8 cellular contexts compared by ENCODE assay signal in genomic region chr3:35908366-35909232, GRCh38.
DNase-seq lines count a peak whose midpoint lies in the region; ATAC-seq, FAIRE-seq and TF ChIP-seq lines count a peak whose summit lies in the region.

No MANE protein-coding gene starts in this region.

- no TSS peak for BruUV-seq in A673 (replicated peaks; lab: Mats Ljungman, UMichigan)

- H3K4me1 ChIP-seq in A673 (ENCODE audit: insufficient read depth, low read length, poor library complexity, severe bottlenecking) (no peaks in the 10 kb centered on the region), stomach (no peaks in the 10 kb centered on the region)

- no peaks in the 10 kb centered on the region for H3K27me3 Mint-ChIP-seq in activated B cell treated with CpG ODN at 0.5 μM for 24 hours

- DNase-seq in A673 (ENCODE audit: low spot score) (peak; percentile 83), GM12891 (ENCODE audit: insufficient read length, low spot score) (peak; percentile 1), NCI-H2081 treated with DMSO at 0.1 percent for 48 hours (lab: John Stamatoyannopoulos, UW) (peak; percentile 52), activated B cell treated with CpG ODN at 0.5 μM for 24 hours (peak; percentile 15), ecto neural progenitor cell (ENCODE audit: low spot score) (peak; percentile 65), medulla oblongata (ENCODE audit: extremely low spot score) (peak; percentile 94), stomach (peak; percentile 67)

- intact Hi-C loops in A673 (cut with micrococcal nuclease; ENCODE audit: unreplicated experiment) (loop anchor here (5.0 kb wide), 1 partner anchor 1026 kb away; no protein-coding TSS in a partner anchor), activated B cell treated with CpG ODN at 0.5 μM for 24 hours (cut with micrococcal nuclease) (loop anchor here (2.0 to 10.0 kb wide), 5 partner anchors 792 to 1928 kb away; no protein-coding TSS in a partner anchor), stomach (cut with DNase I; ENCODE audit: low total_unique reads) (no loop called here)

- TF ChIP-seq EP300 in stomach (IDR thresholded peaks at IDR 0.05) = no peak

- no peaks in the 10 kb centered on the region for H3K4me1 Mint-ChIP-seq in activated B cell treated with CpG ODN at 0.5 μM for 24 hours

- 15 to 31% (median 26%) methylated on average over 9 of the region's 9 CpGs for WGBS in stomach, 5 donors

- H3K27ac Mint-ChIP-seq in activated B cell treated with CpG ODN at 0.5 μM for 24 hours = no peak overlapping the region

- no peak overlapping the region for H3K27ac ChIP-seq in A673 (ENCODE audit: low read depth, low read length, poor library complexity, severe bottlenecking)
- no peak overlapping the region for H3K27ac ChIP-seq in stomach

- H3K36me3 ChIP-seq in A673 (ENCODE audit: insufficient read depth, low read length, poor library complexity, severe bottlenecking) = no peaks in the 10 kb centered on the region
- H3K36me3 ChIP-seq in stomach = no peaks in the 10 kb centered on the region

- H3K36me3 Mint-ChIP-seq in activated B cell treated with CpG ODN at 0.5 μM for 24 hours (ENCODE audit: low read depth) = no peaks in the 10 kb centered on the region

- POLR2A ChIA-PET in A673 (lab: Charles Lee; ENCODE audit: low non-redundant PET) = interaction anchor here (0.6 kb wide), 1 partner anchor 518 kb away, joined by 6 read pairs; no protein-coding TSS in a partner anchor
- POLR2A ChIA-PET in activated B cell treated with CpG ODN at 0.5 μM for 24 hours (lab: Charles Lee) = no interaction called here

- H3K4me3 Mint-ChIP-seq in activated B cell treated with CpG ODN at 0.5 μM for 24 hours = no peak overlapping the region

- CTCF ChIA-PET in A673 (lab: Charles Lee) (interaction anchor here (0.6 to 1.4 kb wide), 4 partner anchors 12 to 1993 kb away, joined by 3 to 6 read pairs (median 4); no protein-coding TSS in a partner anchor), activated B cell treated with CpG ODN at 0.5 μM for 24 hours (lab: Charles Lee) (interaction anchor here (0.9 to 1.5 kb wide), 11 partner anchors 11 to 1993 kb away, joined by 3 to 6 read pairs (median 4); no protein-coding TSS in a partner anchor)

- H3K9me3 ChIP-seq in A673 (ENCODE audit: low read depth, low read length, poor library complexity, severe bottlenecking) = no peaks in the 10 kb centered on the region
- no peaks in the 10 kb centered on the region for H3K9me3 ChIP-seq in stomach

- no peak for TF ChIP-seq POLR2A in GM12891 (IDR thresholded peaks at IDR 0.05; ENCODE audit: low read depth, low read length)
- no peak for TF ChIP-seq POLR2A in stomach (IDR thresholded peaks at IDR 0.05)

- H3K27me3 ChIP-seq in A673 (replicated peaks; ENCODE audit: insufficient read depth, low read depth, low read length, poor library complexity) (no peaks in the 10 kb centered on the region), stomach (no peaks in the 10 kb centered on the region)

- no peaks in the 10 kb centered on the region for H3K9me3 Mint-ChIP-seq in activated B cell treated with CpG ODN at 0.5 μM for 24 hours

- H3K4me3 ChIP-seq in A673 (ENCODE audit: low read depth, low read length, poor library complexity, severe bottlenecking) = no peak overlapping the region
- no peak overlapping the region for H3K4me3 ChIP-seq in stomach

- FAIRE-seq in GM12891 (lab: Jason Lieb, UNC) = no peak

- peak; percentile 87 for TF ChIP-seq CTCF in A673 (conservative IDR thresholded peaks at IDR 0.05; ENCODE audit: low read depth, low read length)
- TF ChIP-seq CTCF in activated B cell treated with CpG ODN at 0.5 μM for 24 hours (IDR thresholded peaks at IDR 0.05) = peak; percentile 46
- TF ChIP-seq CTCF in stomach (IDR thresholded peaks at IDR 0.05) = peak in 4 of 7 experiments; percentile 26 to 64 (median 57)

- ATAC-seq in HG02870 (IDR thresholded peaks at IDR 0.05; ENCODE audit: unreplicated experiment) = peak; percentile 93
- ATAC-seq in activated B cell treated with CpG ODN at 0.5 μM for 24 hours (ENCODE audit: low read depth) = no peak

TF ChIP-seq in GM12891, 5 proteins besides CTCF, POLR2A, EP300 and RAD21:
- TF ChIP-seq PAX5 (IDR thresholded peaks at IDR 0.05; ENCODE audit: insufficient read depth, low read length, severe bottlenecking) = no peak
- TF ChIP-seq SPI1 (IDR thresholded peaks at IDR 0.05; ENCODE audit: low read depth, low read length) = no peak
- no peak for TF ChIP-seq POU2F2 (IDR thresholded peaks at IDR 0.05; ENCODE audit: low read depth, low read length)
- no peak for TF ChIP-seq POLR2AphosphoS5 (IDR thresholded peaks at IDR 0.05; ENCODE audit: low read depth, low read length)
- no peak for TF ChIP-seq TAF1 (IDR thresholded peaks at IDR 0.05; ENCODE audit: low read depth, low read length)

Comparison
In these comparisons a context has a peak if more than half of its experiments do, and no peak if none do; other contexts are left out.
1. DNase-seq: peak in every context shown above with its lines; median percentile 94 in medulla oblongata; 83 in A673; 67 in stomach; 65 in ecto neural progenitor cell; 52 in NCI-H2081 treated with DMSO at 0.1 percent for 48 hours; 15 in activated B cell treated with CpG ODN at 0.5 μM for 24 hours; 1 in GM12891.